8 cellular contexts compared by ENCODE assay signal in genomic region chr14:81269100-81269978, GRCh38. TPM values are rescaled to one million over a fixed set of nuclear protein-coding genes. Genes with fewer than 3 reads are reported as not detected.
DNase-seq lines count a peak whose midpoint lies in the region; ATAC-seq and TF ChIP-seq lines count a peak whose summit lies in the region.

No MANE protein-coding gene starts in this region.

- no peak overlapping the region for H3K4me3 ChIP-seq in RWPE2 (ENCODE audit: severe bottlenecking)
- no peak overlapping the region for H3K4me3 ChIP-seq in epithelial cell of esophagus (ENCODE audit: low read length)

- H3K27ac ChIP-seq in RWPE2 (ENCODE audit: poor library complexity, severe bottlenecking), result no peak overlapping the region

- TF ChIP-seq CTCF in GM12873 (IDR thresholded peaks at IDR 0.05; ENCODE audit: insufficient read depth, low read depth, low read length, missing control alignments) (peak; percentile 66), RWPE2 (IDR thresholded peaks at IDR 0.05; ENCODE audit: poor library complexity, severe bottlenecking) (peak; percentile 95), epithelial cell of esophagus (IDR thresholded peaks at IDR 0.05; ENCODE audit: insufficient read depth, low read depth, low read length, missing control alignments) (peak; percentile 73)

- H3K4me1 ChIP-seq in RWPE2 (ENCODE audit: insufficient read depth, poor library complexity, severe bottlenecking), result peaks cover 4% of the 10 kb centered on the region

- H3K9me3 ChIP-seq in RWPE2 (ENCODE audit: severe bottlenecking), result no peaks in the 10 kb centered on the region

- peaks cover 79% of the 10 kb centered on the region for H3K36me3 ChIP-seq in RWPE2 (ENCODE audit: low read depth)

- ATAC-seq in HG02642 (IDR thresholded peaks at IDR 0.05; ENCODE audit: poor library complexity, unreplicated experiment) (peak; percentile 74), RWPE2 (ENCODE audit: low read depth) (peak; percentile 75)

- peak; percentile 76 for DNase-seq in AG08396 (ENCODE audit: low spot score)
- DNase-seq in NCI-H1048 (lab: John Stamatoyannopoulos, UW), result peak; percentile 5
- DNase-seq in RWPE2 (ENCODE audit: low spot score), result no peak
- DNase-seq in epithelial cell of esophagus (ENCODE audit: low read depth), result peak; percentile 74
- peak; percentile 82 for DNase-seq in myocyte (ENCODE audit: low read depth)
- DNase-seq in activated naive CD4-positive, alpha-beta T cell treated with Interleukin-2 at 50 U/mL for 16 hours, result no peak

- no peaks in the 10 kb centered on the region for H3K27me3 ChIP-seq in RWPE2 (ENCODE audit: insufficient read depth, poor library complexity, severe bottlenecking)

RNA-seq across cellular contexts. Expression of gene GTF2A1, which starts 48.6 kb away (rescaled TPM):
- 20.1 and 28.6 TPM in 2 replicates for total RNA-seq in myocyte
- 15.7 TPM for polyA plus RNA-seq in myocyte (2012)

Comparison
In these comparisons a context has a peak if more than half of its experiments do, and no peak if none do; other contexts are left out.
1. DNase-seq: peak in AG08396 (single experiment), NCI-H1048 (single experiment), epithelial cell of esophagus (single experiment) and myocyte (single experiment); none in RWPE2 (single experiment) and activated naive CD4-positive, alpha-beta T cell treated with Interleukin-2 at 50 U/mL for 16 hours (single experiment).
2. Peak in every context shown above with its lines, with median percentiles within 50 percentile points of each other: CTCF ChIP-seq.